8 cellular contexts compared by ENCODE assay signal in the genomic region with DNA sequence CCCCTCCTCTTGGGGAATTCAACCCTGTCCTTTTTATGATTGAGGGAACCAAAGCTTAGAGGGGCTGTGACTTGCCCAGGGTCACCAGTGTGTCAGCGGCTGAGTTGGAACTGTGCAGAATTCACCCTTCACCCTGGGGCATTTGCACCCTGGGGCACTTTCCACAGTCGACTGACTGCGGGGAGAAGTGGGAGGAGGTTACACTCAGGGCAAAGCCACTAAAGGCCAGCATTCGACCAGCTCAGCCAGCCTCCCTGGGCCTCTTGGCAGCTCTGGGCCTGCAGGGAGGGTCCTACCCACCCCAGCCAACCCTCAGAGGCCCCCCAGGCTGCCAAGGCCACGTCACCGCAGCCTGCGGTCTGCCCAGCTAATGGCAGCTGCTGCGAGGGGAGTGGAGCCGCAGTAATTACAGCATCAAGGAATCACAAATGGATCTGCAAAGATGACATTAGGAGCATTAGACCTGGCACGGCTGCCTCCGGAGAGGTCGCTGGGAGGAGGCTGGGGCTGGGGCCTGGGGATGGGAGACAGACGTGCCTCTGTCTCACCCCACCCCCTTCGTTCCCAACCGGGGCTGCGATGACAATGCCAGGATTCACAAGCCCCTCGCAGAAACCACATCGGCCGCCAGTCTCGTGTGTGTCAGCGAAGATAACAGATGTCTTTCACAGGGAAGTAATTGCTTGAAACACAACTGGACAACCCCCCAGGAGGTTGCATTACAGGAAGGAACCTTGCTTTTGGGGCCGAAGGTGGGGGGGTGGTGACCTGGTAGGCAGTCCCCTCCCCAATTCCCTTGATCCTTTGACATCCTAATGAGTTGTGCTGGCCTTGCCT.
DNase-seq lines count a peak whose midpoint lies in the region; ATAC-seq and TF ChIP-seq lines count a peak whose summit lies in the region.

No MANE protein-coding gene starts in this region.

- DNase-seq in activated CD8-positive, alpha-beta T cell treated with anti-CD3 and anti-CD28 coated beads for 36 hours = no peak
- no peak for DNase-seq in activated CD8-positive, alpha-beta T cell treated with anti-CD3 and anti-CD28 coated beads, Interleukin-2, amount 10 ng/mL, durations not matched to agents 7 days and 5 days
- DNase-seq in UCSD-AML1 (lab: John Stamatoyannopoulos, UW; ENCODE audit: unreplicated experiment) (peak; percentile 68), iPS-NIHi11 (ENCODE audit: low spot score) (peak; percentile 34), MCF 10A (ENCODE audit: unreplicated experiment) (no peak)
- DNase-seq in activated naive CD4-positive, alpha-beta T cell treated with Interleukin-2 at 50 U/mL for 16 hours = no peak

- H3K27me3 Mint-ChIP-seq in activated CD8-positive, alpha-beta T cell treated with anti-CD3 and anti-CD28 coated beads for 36 hours = peaks cover 3% of the 10 kb centered on the region
- H3K27me3 Mint-ChIP-seq in activated CD8-positive, alpha-beta T cell treated with anti-CD3 and anti-CD28 coated beads, Interleukin-2, amount 10 ng/mL, durations not matched to agents 7 days and 5 days (ENCODE audit: low read depth) = no peaks in the 10 kb centered on the region
- peaks cover 32% of the 10 kb centered on the region for H3K27me3 Mint-ChIP-seq in MCF 10A (ENCODE audit: insufficient read depth, unreplicated experiment)

- H3K4me1 Mint-ChIP-seq in activated CD8-positive, alpha-beta T cell treated with anti-CD3 and anti-CD28 coated beads for 36 hours (ENCODE audit: low read depth) = peaks cover 13% of the 10 kb centered on the region
- peaks cover 15% of the 10 kb centered on the region for H3K4me1 Mint-ChIP-seq in activated CD8-positive, alpha-beta T cell treated with anti-CD3 and anti-CD28 coated beads, Interleukin-2, amount 10 ng/mL, durations not matched to agents 7 days and 5 days (ENCODE audit: low read depth)
- H3K4me1 Mint-ChIP-seq in MCF 10A (ENCODE audit: insufficient read depth, unreplicated experiment) = peaks cover 20% of the 10 kb centered on the region

- CTCF ChIA-PET in activated CD8-positive, alpha-beta T cell treated with anti-CD3 and anti-CD28 coated beads for 36 hours (lab: Charles Lee) = interaction anchor here (0.9 to 1.9 kb wide), 11 partner anchors 11 to 538 kb away, joined by 3 to 6 read pairs (median 3); no protein-coding TSS in a partner anchor
- CTCF ChIA-PET in activated CD8-positive, alpha-beta T cell treated with anti-CD3 and anti-CD28 coated beads, Interleukin-2, amount 10 ng/mL, durations not matched to agents 7 days and 5 days (lab: Charles Lee) = interaction anchor here (0.8 to 1.8 kb wide), 11 partner anchors 16 to 750 kb away, joined by 3 to 12 read pairs (median 4); no protein-coding TSS in a partner anchor
- CTCF ChIA-PET in MCF 10A (lab: Yijun Ruan, JAX) = interaction anchor here (0.6 to 1.3 kb wide), 8 partner anchors 10 to 533 kb away, joined by 3 to 5 read pairs (median 4); no protein-coding TSS in a partner anchor

- H3K27ac Mint-ChIP-seq in activated CD8-positive, alpha-beta T cell treated with anti-CD3 and anti-CD28 coated beads for 36 hours = no peak overlapping the region
- no peak overlapping the region for H3K27ac Mint-ChIP-seq in activated CD8-positive, alpha-beta T cell treated with anti-CD3 and anti-CD28 coated beads, Interleukin-2, amount 10 ng/mL, durations not matched to agents 7 days and 5 days
- H3K27ac Mint-ChIP-seq in MCF 10A (ENCODE audit: low read depth, unreplicated experiment) = no peak overlapping the region

- no peak for TF ChIP-seq POLR2A in GM18505 (IDR thresholded peaks at IDR 0.05; ENCODE audit: borderline replicate concordance, extremely low read depth, insufficient read depth, insufficient read length)

- H3K36me3 Mint-ChIP-seq in activated CD8-positive, alpha-beta T cell treated with anti-CD3 and anti-CD28 coated beads for 36 hours (ENCODE audit: low read depth) = no peaks in the 10 kb centered on the region
- H3K36me3 Mint-ChIP-seq in activated CD8-positive, alpha-beta T cell treated with anti-CD3 and anti-CD28 coated beads, Interleukin-2, amount 10 ng/mL, durations not matched to agents 7 days and 5 days (ENCODE audit: low read depth) = no peaks in the 10 kb centered on the region
- no peaks in the 10 kb centered on the region for H3K36me3 Mint-ChIP-seq in MCF 10A (ENCODE audit: insufficient read depth, unreplicated experiment)

- ATAC-seq in activated CD8-positive, alpha-beta T cell treated with anti-CD3 and anti-CD28 coated beads for 36 hours = peak; percentile 26
- ATAC-seq in activated CD8-positive, alpha-beta T cell treated with anti-CD3 and anti-CD28 coated beads, Interleukin-2, amount 10 ng/mL, durations not matched to agents 7 days and 5 days = no peak
- ATAC-seq in GM18505 (IDR thresholded peaks at IDR 0.05; ENCODE audit: unreplicated experiment) (no peak), GM21367 (IDR thresholded peaks at IDR 0.05; ENCODE audit: unreplicated experiment) (no peak)

- no peak overlapping the region for H3K4me3 Mint-ChIP-seq in activated CD8-positive, alpha-beta T cell treated with anti-CD3 and anti-CD28 coated beads for 36 hours
- no peak overlapping the region for H3K4me3 Mint-ChIP-seq in activated CD8-positive, alpha-beta T cell treated with anti-CD3 and anti-CD28 coated beads, Interleukin-2, amount 10 ng/mL, durations not matched to agents 7 days and 5 days
- H3K4me3 Mint-ChIP-seq in MCF 10A (ENCODE audit: unreplicated experiment) = no peak overlapping the region

- no peaks in the 10 kb centered on the region for H3K9me3 Mint-ChIP-seq in activated CD8-positive, alpha-beta T cell treated with anti-CD3 and anti-CD28 coated beads for 36 hours
- no peaks in the 10 kb centered on the region for H3K9me3 Mint-ChIP-seq in activated CD8-positive, alpha-beta T cell treated with anti-CD3 and anti-CD28 coated beads, Interleukin-2, amount 10 ng/mL, durations not matched to agents 7 days and 5 days (ENCODE audit: insufficient read depth)
- H3K9me3 Mint-ChIP-seq in MCF 10A (ENCODE audit: unreplicated experiment) = no peaks in the 10 kb centered on the region

- POLR2A ChIA-PET in activated CD8-positive, alpha-beta T cell treated with anti-CD3 and anti-CD28 coated beads for 36 hours (lab: Charles Lee) = interaction anchor here (1.4 kb wide), 1 partner anchor 42 kb away, joined by 3 read pairs; no protein-coding TSS in a partner anchor
- POLR2A ChIA-PET in activated CD8-positive, alpha-beta T cell treated with anti-CD3 and anti-CD28 coated beads, Interleukin-2, amount 10 ng/mL, durations not matched to agents 7 days and 5 days (lab: Charles Lee) = no interaction called here
- POLR2A ChIA-PET in MCF 10A (lab: Yijun Ruan, JAX) = interaction anchor here (1.1 kb wide), 1 partner anchor 368 kb away, joined by 4 read pairs; the partner anchor contains the start of gene BCOR

- intact Hi-C loops in activated CD8-positive, alpha-beta T cell treated with anti-CD3 and anti-CD28 coated beads for 36 hours (cut with micrococcal nuclease) = loop anchor here (10.0 kb wide), 1 partner anchor 85 kb away; no protein-coding TSS in a partner anchor
- intact Hi-C loops in MCF 10A (cut with micrococcal nuclease) = loop anchor here (1.0 to 10.0 kb wide), 6 partner anchors 84 to 537 kb away; partner anchors contain the start of gene BCOR

- no peak for TF ChIP-seq CTCF in activated CD8-positive, alpha-beta T cell treated with anti-CD3 and anti-CD28 coated beads for 36 hours (IDR thresholded peaks at IDR 0.05)
- TF ChIP-seq CTCF in MCF 10A (IDR thresholded peaks at IDR 0.05; ENCODE audit: unreplicated experiment) = no peak

- no TSS peak for BruUV-seq in MCF 10A (replicated peaks; lab: Mats Ljungman, UMichigan)

Comparison
In these comparisons a context has a peak if more than half of its experiments do, and no peak if none do; other contexts are left out.
1. DNase-seq: peak in UCSD-AML1 (single experiment) and iPS-NIHi11 (single experiment); none in activated CD8-positive, alpha-beta T cell treated with anti-CD3 and anti-CD28 coated beads for 36 hours (single experiment), activated CD8-positive, alpha-beta T cell treated with anti-CD3 and anti-CD28 coated beads, Interleukin-2, amount 10 ng/mL, durations not matched to agents 7 days and 5 days (single experiment), activated naive CD4-positive, alpha-beta T cell treated with Interleukin-2 at 50 U/mL for 16 hours (single experiment) and MCF 10A (single experiment).